Comparison of ENCODE assay signal across 8 cellular contexts in genomic region chr9:136882109-136882946, GRCh38. TPM values are rescaled to one million over a fixed set of nuclear protein-coding genes. Genes with fewer than 3 reads are reported as not detected.
A peak's percentile ranks its signal among the peaks of the same experiment; 100 is the strongest.
DNase-seq lines count a peak whose midpoint lies in the region; ATAC-seq, FAIRE-seq and TF ChIP-seq lines count a peak whose summit lies in the region.

No MANE protein-coding gene starts in this region.

- H3K27ac Mint-ChIP-seq in T-helper 2 cell treated with Interferon-gamma antibody and Interleukin-4, amounts not matched to agents 5 μg/mL and 100 μg/mL, for 36 hours, result peak overlapping the region; percentile 90
- H3K27ac Mint-ChIP-seq in astrocyte (ENCODE audit: unreplicated experiment), result peak overlapping the region; percentile 26

- DNase-seq in DND-41 (peak; percentile 51), astrocyte (ENCODE audit: low read depth) (peak; percentile 67), lower lobe of right lung (no peak)
- DNase-seq in T-helper 2 cell treated with Interferon-gamma antibody and Interleukin-4, amounts not matched to agents 5 μg/mL and 100 μg/mL, for 36 hours (ENCODE audit: low spot score), result peak; percentile 94
- peak; percentile 71 to 80 for DNase-seq in stimulated activated CD8-positive, alpha-beta memory T cell treated with anti-CD3 and anti-CD28 coated beads, Interleukin-7, amount 100 ng/mL, for 1 hour (ENCODE audit: low read depth in 2 of 2)

- ATAC-seq in DND-41 (ENCODE audit: insufficient read depth, low read depth) (no peak), HG02588 (IDR thresholded peaks at IDR 0.05; ENCODE audit: unreplicated experiment) (peak; percentile 26), lower lobe of right lung (peak; percentile 27 to 43), GM19351 (IDR thresholded peaks at IDR 0.05; ENCODE audit: unreplicated experiment) (no peak), GM18520 (IDR thresholded peaks at IDR 0.05; ENCODE audit: unreplicated experiment) (no peak)

- H4K20me1 ChIP-seq in DND-41 (ENCODE audit: insufficient read depth, low read length) (peaks cover 6% of the 10 kb centered on the region), astrocyte (ENCODE audit: insufficient read depth, low read length) (peaks cover 2% of the 10 kb centered on the region)

- no peaks in the 10 kb centered on the region for H3K27me3 ChIP-seq in DND-41 (ENCODE audit: insufficient read depth, low read length, poor library complexity)
- H3K27me3 ChIP-seq in astrocyte (ENCODE audit: insufficient read depth, low read length), result no peaks in the 10 kb centered on the region
- H3K27me3 ChIP-seq in lower lobe of right lung (ENCODE audit: low read depth), result no peaks in the 10 kb centered on the region

- H3K4me1 Mint-ChIP-seq in T-helper 2 cell treated with Interferon-gamma antibody and Interleukin-4, amounts not matched to agents 5 μg/mL and 100 μg/mL, for 36 hours (ENCODE audit: low read depth), result peaks cover 35% of the 10 kb centered on the region
- H3K4me1 Mint-ChIP-seq in astrocyte (ENCODE audit: low read depth, unreplicated experiment), result peaks cover 9% of the 10 kb centered on the region

- no peak for FAIRE-seq in astrocyte (lab: Jason Lieb, UNC)

- H3K79me2 ChIP-seq in DND-41 (ENCODE audit: insufficient read depth, low read length) (peaks cover 14% of the 10 kb centered on the region), astrocyte (ENCODE audit: insufficient read depth, low read length) (peaks cover 8% of the 10 kb centered on the region)

- H2AFZ ChIP-seq in DND-41 (ENCODE audit: low read depth, low read length) (no peak overlapping the region), astrocyte (ENCODE audit: low read depth, low read length) (peak overlapping the region; percentile 63)

- H3K4me3 ChIP-seq in DND-41 (ENCODE audit: low read depth in 1 of 2, low read length in 2 of 2), result no peak overlapping the region
- peak overlapping the region; percentile 3 for H3K4me3 ChIP-seq in astrocyte (ENCODE audit: insufficient read depth, low read depth, low read length)
- H3K4me3 ChIP-seq in lower lobe of right lung, result peak overlapping the region; percentile 36

- peaks cover 8% of the 10 kb centered on the region for H3K36me3 Mint-ChIP-seq in T-helper 2 cell treated with Interferon-gamma antibody and Interleukin-4, amounts not matched to agents 5 μg/mL and 100 μg/mL, for 36 hours (ENCODE audit: low read depth)
- no peaks in the 10 kb centered on the region for H3K36me3 Mint-ChIP-seq in astrocyte (ENCODE audit: low read depth, unreplicated experiment)

- H3K4me3 Mint-ChIP-seq in T-helper 2 cell treated with Interferon-gamma antibody and Interleukin-4, amounts not matched to agents 5 μg/mL and 100 μg/mL, for 36 hours, result peak overlapping the region; percentile 80
- H3K4me3 Mint-ChIP-seq in astrocyte (ENCODE audit: unreplicated experiment), result peak overlapping the region; percentile 50

- H3K9me3 Mint-ChIP-seq in T-helper 2 cell treated with Interferon-gamma antibody and Interleukin-4, amounts not matched to agents 5 μg/mL and 100 μg/mL, for 36 hours, result no peaks in the 10 kb centered on the region
- no peaks in the 10 kb centered on the region for H3K9me3 Mint-ChIP-seq in astrocyte (ENCODE audit: unreplicated experiment)

- H3K4me1 ChIP-seq in DND-41 (ENCODE audit: insufficient read depth, low read length) (peaks cover 14% of the 10 kb centered on the region), astrocyte (ENCODE audit: insufficient read depth, low read length) (peaks cover 15% of the 10 kb centered on the region), lower lobe of right lung (peaks cover 27% of the 10 kb centered on the region)

- H3K9ac ChIP-seq in DND-41 (ENCODE audit: low read depth, low read length), result no peak overlapping the region
- peak overlapping the region; percentile 6 for H3K9ac ChIP-seq in astrocyte (ENCODE audit: low read length)

- intact Hi-C loops in lower lobe of right lung (cut with DNase I), result no loop called here

- TF ChIP-seq CTCF in DND-41 (IDR thresholded peaks at IDR 0.05; ENCODE audit: borderline replicate concordance, extremely low read depth, low read length, poor library complexity, severe bottlenecking) (no peak), astrocyte (IDR thresholded peaks at IDR 0.05; ENCODE audit: insufficient read depth, low read depth, low read length) (no peak), lower lobe of right lung (IDR thresholded peaks at IDR 0.05) (no peak)

- H3K27me3 Mint-ChIP-seq in T-helper 2 cell treated with Interferon-gamma antibody and Interleukin-4, amounts not matched to agents 5 μg/mL and 100 μg/mL, for 36 hours (ENCODE audit: low read depth), result no peaks in the 10 kb centered on the region
- H3K27me3 Mint-ChIP-seq in astrocyte (ENCODE audit: low read depth, unreplicated experiment), result no peaks in the 10 kb centered on the region

- H3K9me3 ChIP-seq in DND-41 (ENCODE audit: insufficient read depth, low read length, severe bottlenecking) (no peaks in the 10 kb centered on the region), astrocyte (ENCODE audit: insufficient read depth, low read depth, low read length) (no peaks in the 10 kb centered on the region), lower lobe of right lung (no peaks in the 10 kb centered on the region)

- peaks cover 10% of the 10 kb centered on the region; the same call in 1 of the 2 replicates for H3K36me3 ChIP-seq in DND-41 (ENCODE audit: insufficient read depth, low read length)
- H3K36me3 ChIP-seq in astrocyte (ENCODE audit: insufficient read depth, low read length), result no peaks in the 10 kb centered on the region
- H3K36me3 ChIP-seq in lower lobe of right lung, result no peaks in the 10 kb centered on the region

- H3K4me2 ChIP-seq in DND-41 (ENCODE audit: insufficient read depth, low read length) (no peak overlapping the region), astrocyte (ENCODE audit: low read length) (peak overlapping the region; percentile 73)

- H3K27ac ChIP-seq in DND-41 (ENCODE audit: low read length) (no peak overlapping the region; the same call in 1 of the 2 replicates), astrocyte (ENCODE audit: low read depth, low read length) (no peak overlapping the region), lower lobe of right lung (peak overlapping the region; percentile 65)

RNA-seq across cellular contexts. Expression of gene TRAF2, which starts 4.0 kb away (rescaled TPM):
- 12.5 and 14.4 TPM in 2 replicates for total RNA-seq in astrocyte
- total RNA-seq in lower lobe of right lung, result 16.5 TPM

RNA-seq across cellular contexts. Expression of gene EDF1, which starts 16.2 kb away (rescaled TPM):
- total RNA-seq in astrocyte, result 364 and 367 TPM in 2 replicates
- 230 TPM for total RNA-seq in lower lobe of right lung

RNA-seq across cellular contexts. Expression of gene MAMDC4, which starts 30.2 kb away (rescaled TPM):
- 8.5 and 9.3 TPM in 2 replicates for total RNA-seq in astrocyte
- 13.5 TPM for total RNA-seq in lower lobe of right lung

RNA-seq across cellular contexts. Expression of gene PHPT1, which starts 33.1 kb away (rescaled TPM):
- 192 and 215 TPM in 2 replicates for total RNA-seq in astrocyte
- total RNA-seq in lower lobe of right lung, result 93.6 TPM

RNA-seq across cellular contexts. Expression of gene AJM1, which starts 40.0 kb away (rescaled TPM):
- 3.3 and 4.2 TPM in 2 replicates for total RNA-seq in astrocyte
- 3.5 TPM for total RNA-seq in lower lobe of right lung

Comparison
In these comparisons a context has a peak if more than half of its experiments do, and no peak if none do; other contexts are left out.
1. ATAC-seq: peak in HG02588 (single experiment) and lower lobe of right lung (2 of 2); none in DND-41 (single experiment), GM19351 (single experiment) and GM18520 (single experiment).
2. H3K4me3 ChIP-seq: peak in astrocyte (single experiment) and lower lobe of right lung (single experiment); none in DND-41 (0 of 2).